Comparison of ENCODE assay signal across 8 cellular contexts in the genomic region with DNA sequence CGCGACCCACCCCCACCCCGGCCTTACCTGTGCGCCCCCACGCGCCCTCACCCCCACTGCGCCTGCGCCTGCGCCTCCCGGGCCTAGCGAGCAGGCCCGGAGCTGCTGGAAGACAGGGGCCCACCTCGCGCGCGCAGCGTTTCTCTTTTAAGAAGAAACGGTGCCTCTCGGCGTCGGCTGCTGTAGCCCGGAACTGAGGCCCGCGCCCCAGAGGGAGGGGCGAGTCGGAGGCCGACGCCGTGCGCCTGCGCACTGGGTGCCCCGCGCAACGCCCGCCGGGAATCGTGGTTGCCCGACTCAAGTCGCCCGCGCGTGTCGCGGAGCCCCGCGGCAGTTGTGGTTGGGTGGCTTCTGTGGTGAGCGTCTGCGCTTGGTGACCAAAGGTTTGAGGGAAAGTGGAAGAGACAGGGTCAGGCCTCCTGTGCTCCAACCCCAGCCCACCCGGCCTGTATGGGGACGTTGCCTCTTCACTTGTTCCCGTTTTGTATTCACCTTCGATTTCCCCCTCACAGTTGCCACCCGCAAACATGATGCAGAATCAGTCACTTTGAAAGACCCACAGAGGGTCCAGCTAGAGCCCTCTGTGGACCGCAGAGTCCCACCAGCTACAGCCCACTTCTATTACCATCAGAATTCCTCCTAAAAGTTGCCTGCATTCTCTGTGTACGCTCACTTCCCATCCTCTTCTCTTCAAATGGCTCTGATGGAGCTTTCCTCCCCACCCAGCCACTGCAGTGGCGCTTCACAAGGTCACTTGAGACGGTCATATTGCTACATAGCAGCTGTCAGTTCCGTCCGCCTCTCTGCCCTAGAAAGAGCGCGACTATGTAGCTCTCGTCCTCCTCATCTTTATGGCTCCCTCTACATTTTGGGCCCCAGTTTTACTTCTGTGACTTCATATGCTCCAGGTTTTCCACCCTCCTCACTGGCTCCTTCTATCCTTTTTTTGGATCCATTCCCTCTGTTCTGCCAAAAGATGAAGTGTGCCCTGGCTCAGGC. TPM values are rescaled to one million over a fixed set of nuclear protein-coding genes. Genes with fewer than 3 reads are reported as not detected.
A peak's percentile ranks its signal among the peaks of the same experiment; 100 is the strongest.
DNase-seq lines count a peak whose midpoint lies in the region; ATAC-seq and TF ChIP-seq lines count a peak whose summit lies in the region.

A gene with protein sequence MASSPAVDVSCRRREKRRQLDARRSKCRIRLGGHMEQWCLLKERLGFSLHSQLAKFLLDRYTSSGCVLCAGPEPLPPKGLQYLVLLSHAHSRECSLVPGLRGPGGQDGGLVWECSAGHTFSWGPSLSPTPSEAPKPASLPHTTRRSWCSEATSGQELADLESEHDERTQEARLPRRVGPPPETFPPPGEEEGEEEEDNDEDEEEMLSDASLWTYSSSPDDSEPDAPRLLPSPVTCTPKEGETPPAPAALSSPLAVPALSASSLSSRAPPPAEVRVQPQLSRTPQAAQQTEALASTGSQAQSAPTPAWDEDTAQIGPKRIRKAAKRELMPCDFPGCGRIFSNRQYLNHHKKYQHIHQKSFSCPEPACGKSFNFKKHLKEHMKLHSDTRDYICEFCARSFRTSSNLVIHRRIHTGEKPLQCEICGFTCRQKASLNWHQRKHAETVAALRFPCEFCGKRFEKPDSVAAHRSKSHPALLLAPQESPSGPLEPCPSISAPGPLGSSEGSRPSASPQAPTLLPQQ (minus strand): TSS at position 195 of the 999 bp plus-strand sequence. CDS start 776 bp downstream, outside the sequence.

- ATAC-seq in HG02623 (IDR thresholded peaks at IDR 0.05; ENCODE audit: unreplicated experiment): peak; percentile 76
- ATAC-seq in SK-N-SH treated with all-trans-retinoic acid at 6 μM for 48 hours: peak; percentile 88

- H3K4me1 Mint-ChIP-seq in activated naive CD4-positive, alpha-beta T cell treated with anti-CD3 and anti-CD28 coated beads, Interleukin-2, amount 50 U/mL, for 24 hours: peaks cover 51% of the 10 kb centered on the region

- H3K9me3 ChIP-seq in osteoblast (ENCODE audit: low read depth, low read length) (no peaks in the 10 kb centered on the region), testis (no peaks in the 10 kb centered on the region)

- peak; percentile 47 for TF ChIP-seq POLR2A in testis (IDR thresholded peaks at IDR 0.05)

- H3K4me3 ChIP-seq in osteoblast (ENCODE audit: insufficient read depth, low read length) (peak within 1 kb of the TSS; percentile 87), testis (peak within 1 kb of the TSS; percentile 63 to 86)

- no peaks in the 10 kb centered on the region for H3K9me3 Mint-ChIP-seq in activated naive CD4-positive, alpha-beta T cell treated with anti-CD3 and anti-CD28 coated beads, Interleukin-2, amount 50 U/mL, for 24 hours

- peak within 1 kb of the TSS; percentile 75 for H3K27ac ChIP-seq in osteoblast (ENCODE audit: low read depth, low read length)
- peak within 1 kb of the TSS; percentile 94 to 96 for H3K27ac ChIP-seq in testis

- no peaks in the 10 kb centered on the region for H3K27me3 Mint-ChIP-seq in activated naive CD4-positive, alpha-beta T cell treated with anti-CD3 and anti-CD28 coated beads, Interleukin-2, amount 50 U/mL, for 24 hours

- H3K36me3 Mint-ChIP-seq in activated naive CD4-positive, alpha-beta T cell treated with anti-CD3 and anti-CD28 coated beads, Interleukin-2, amount 50 U/mL, for 24 hours: peaks cover 2% of the 10 kb centered on the region

- peak within 1 kb of the TSS; percentile 99 for H3K4me2 ChIP-seq in osteoblast (ENCODE audit: insufficient read depth, low read length)

- H3K36me3 ChIP-seq in osteoblast (ENCODE audit: insufficient read depth, low read length) (peaks cover 16% of the 10 kb centered on the region), testis (ENCODE audit: low read depth, missing control alignments) (no peaks in the 10 kb centered on the region)

- peaks cover 16% of the 10 kb centered on the region for H3K79me2 ChIP-seq in osteoblast (ENCODE audit: insufficient read depth, low read length)

- 4 to 6% methylated on average over 13 to 58 of the region's 62 CpGs for WGBS in testis, 2 donors

- no peaks in the 10 kb centered on the region for H4K20me1 ChIP-seq in osteoblast (ENCODE audit: insufficient read depth, low read length)

- peak within 1 kb of the TSS; percentile 100 for H2AFZ ChIP-seq in osteoblast (ENCODE audit: low read length)

- DNase-seq in GM10266 (ENCODE audit: extremely low spot score) (peak; percentile 97), NCI-H1092 (lab: John Stamatoyannopoulos, UW) (peak; percentile 98), globus pallidus (ENCODE audit: low spot score) (peak; percentile 96), osteoblast (ENCODE audit: insufficient read length, low spot score, missing footprints) (peak; percentile 100), testis (peak; percentile 98)

- TF ChIP-seq CTCF in GM10266 (IDR thresholded peaks at IDR 0.05; ENCODE audit: control insufficient read depth, insufficient read depth, low read depth, missing control alignments): no peak
- no peak for TF ChIP-seq CTCF in osteoblast (IDR thresholded peaks at IDR 0.05; ENCODE audit: extremely low read depth, low read depth, low read length)
- TF ChIP-seq CTCF in testis (IDR thresholded peaks at IDR 0.05): peak in 1 of 3 experiments; percentile 10

- H3K27me3 ChIP-seq in osteoblast (ENCODE audit: insufficient read depth, low read length) (no peaks in the 10 kb centered on the region), testis (no peaks in the 10 kb centered on the region)

- H3K4me1 ChIP-seq in osteoblast (ENCODE audit: insufficient read depth, low read length) (peaks cover 33% of the 10 kb centered on the region), testis (peaks cover 37% of the 10 kb centered on the region)

- peak within 1 kb of the TSS; percentile 94 for H3K27ac Mint-ChIP-seq in activated naive CD4-positive, alpha-beta T cell treated with anti-CD3 and anti-CD28 coated beads, Interleukin-2, amount 50 U/mL, for 24 hours

- intact Hi-C loops in testis (cut with DNase I; ENCODE audit: low total_unique reads): no loop called here

- peak within 1 kb of the TSS; percentile 93 for H3K4me3 Mint-ChIP-seq in activated naive CD4-positive, alpha-beta T cell treated with anti-CD3 and anti-CD28 coated beads, Interleukin-2, amount 50 U/mL, for 24 hours

TF ChIP-seq in SK-N-SH treated with all-trans-retinoic acid at 6 μM for 48 hours, 23 proteins besides CTCF, POLR2A, EP300 and RAD21:
- no peak for TF ChIP-seq BACH2 (CRISPR knock-in tag; IDR thresholded peaks at IDR 0.05; ENCODE audit: borderline replicate concordance)
TF ChIP-seq in SK-N-SH treated with all-trans-retinoic acid at 6 μM for 48 hours: peak in this region for 0.

RNA-seq across cellular contexts. Expression of the gene that starts here (rescaled TPM):
- total RNA-seq in osteoblast (9.1 and 12.3 TPM in 2 replicates), testis (10 to 100 TPM; 86.2 to 89.4 TPM)
- polyA plus RNA-seq in testis (ENCODE audit: insufficient read depth, low read depth, low replicate concordance): 82.9 TPM

Comparison
In these comparisons a context has a peak if more than half of its experiments do, and no peak if none do; other contexts are left out.
1. Peak in every context shown above with its lines: DNase-seq, ATAC-seq, H3K4me3 ChIP-seq and H3K27ac ChIP-seq.